26 cellular contexts compared by ENCODE assay signal in genomic region chr5:158498959-158499679, GRCh38.
DNase-seq lines count a peak whose midpoint lies in the region; ATAC-seq and TF ChIP-seq lines count a peak whose summit lies in the region.
"Had no signal": no experiment of that assay in that cellular context is flagged by ENCODE, and none has a peak within 500 bp of the region (broad histone marks: within the 10 kb centered on the region; RNA-seq: fewer than 3 reads in every experiment).

No MANE protein-coding gene starts in this region.

- DNase-seq in fibroblast of mammary gland (ENCODE audit: low read depth) (peak; percentile 28), left lobe of liver (ENCODE audit: low spot score) (no peak), HCEC 1CT (no peak), progenitor cell of endocrine pancreas (ENCODE audit: low spot score, unreplicated experiment) (no peak)
- no peak for DNase-seq in activated T-cell treated with anti-CD3 and anti-CD28 coated beads, Interleukin-2, amount 50 U/mL, for 72 hours
- DNase-seq: activated CD4-positive, alpha-beta T cell treated with anti-CD3 and anti-CD28 coated beads for 48 hours; activated CD8-positive, alpha-beta memory T cell treated with anti-CD3 and anti-CD28 coated beads for 24 hours; activated T-cell treated with anti-CD3 and anti-CD28 coated beads for 4 hours; amygdala; CD4-positive, alpha-beta T cell; DMS79 treated with DMSO at 0.1 percent for 48 hours; GF-D8; NCI-H1048; NCI-H446 treated with DMSO at 0.1 percent for 48 hours; NCI-H774; small intestine; stimulated activated naive CD4-positive, alpha-beta T cell; SW 1271; T-helper 9 cell; WERI-Rb-1 had no signal

- H3K9me2 ChIP-seq in DOHH2 (replicated peaks; ENCODE audit: control insufficient read depth, low read length), result no peaks in the 10 kb centered on the region

- H3K27ac ChIP-seq in DOHH2 (ENCODE audit: low read depth, low read length) (no peak overlapping the region), skeletal muscle tissue (ENCODE audit: low read depth, low read length) (peak overlapping the region; percentile 27)
- H3K27ac ChIP-seq: neutrophil, WERI-Rb-1 had no signal

- ATAC-seq in left lobe of liver, result peak; percentile 82
- no peak for ATAC-seq in activated T-cell treated with anti-CD3 and anti-CD28 coated beads, Interleukin-2, amount 50 U/mL, for 72 hours (replicated peaks in 1 of 2)
- ATAC-seq in GM18873 (IDR thresholded peaks at IDR 0.05; ENCODE audit: low FRiP score, unreplicated experiment), result no peak
- ATAC-seq: K562 had no signal

- H3K36me3 ChIP-seq in DOHH2 (ENCODE audit: control insufficient read depth, low read length) (no peaks in the 10 kb centered on the region), skeletal muscle tissue (ENCODE audit: control insufficient read depth in 3 of 3, insufficient read depth in 3 of 3, low read length in 3 of 3) (no peaks in the 10 kb centered on the region)
- H3K36me3 ChIP-seq: neutrophil, WERI-Rb-1 had no signal

- no peaks in the 10 kb centered on the region for H3K4me1 Mint-ChIP-seq in activated T-cell treated with anti-CD3 and anti-CD28 coated beads, Interleukin-2, amount 50 U/mL, for 72 hours (ENCODE audit: low read depth)
- H3K4me1 Mint-ChIP-seq in progenitor cell of endocrine pancreas (ENCODE audit: low read depth), result no peaks in the 10 kb centered on the region
- H3K4me1 Mint-ChIP-seq: activated naive CD4-positive, alpha-beta T cell treated with anti-CD3 and anti-CD28 coated beads, Interleukin-2, amount 50 U/mL, for 24 hours had no signal

- no peaks in the 10 kb centered on the region for H3K9me3 ChIP-seq in DOHH2 (ENCODE audit: control insufficient read depth, insufficient read depth, low read length)
- no peaks in the 10 kb centered on the region for H3K9me3 ChIP-seq in skeletal muscle tissue (ENCODE audit: control insufficient read depth in 3 of 3, low read length in 3 of 3)
- H3K9me3 ChIP-seq: neutrophil had no signal

- H3K79me2 ChIP-seq in DOHH2 (ENCODE audit: control insufficient read depth, low read length), result no peaks in the 10 kb centered on the region

- H3K27me3 ChIP-seq in DOHH2 (ENCODE audit: control insufficient read depth, low read length), result no peaks in the 10 kb centered on the region
- no peaks in the 10 kb centered on the region for H3K27me3 ChIP-seq in skeletal muscle tissue (ENCODE audit: control insufficient read depth in 3 of 3, insufficient read depth in 3 of 3, low read length in 3 of 3)
- H3K27me3 ChIP-seq: neutrophil had no signal

- H3K4me1 ChIP-seq in DOHH2 (ENCODE audit: control insufficient read depth, low read length), result peaks cover 13% of the 10 kb centered on the region
- peaks cover 0 to 8% (median 0%) of the 10 kb centered on the region in 3 donors for H3K4me1 ChIP-seq in skeletal muscle tissue (ENCODE audit: control insufficient read depth in 3 of 3, insufficient read depth in 3 of 3, low read length in 3 of 3)

- TF ChIP-seq CTCF in DOHH2 (IDR thresholded peaks at IDR 0.05; ENCODE audit: low read depth, low read length, poor library complexity, severe bottlenecking) (no peak), fibroblast of mammary gland (conservative IDR thresholded peaks at IDR 0.05; ENCODE audit: control insufficient read depth, insufficient read depth, low read depth, low read length) (no peak), progenitor cell of endocrine pancreas (IDR thresholded peaks at IDR 0.05; ENCODE audit: unreplicated experiment) (no peak)

- H3K9me3 Mint-ChIP-seq in activated T-cell treated with anti-CD3 and anti-CD28 coated beads, Interleukin-2, amount 50 U/mL, for 72 hours, result peaks cover 0 to under 1% of the 10 kb centered on the region in 2 donors
- H3K9me3 Mint-ChIP-seq in progenitor cell of endocrine pancreas (ENCODE audit: low read depth), result no peaks in the 10 kb centered on the region
- H3K9me3 Mint-ChIP-seq: activated naive CD4-positive, alpha-beta T cell treated with anti-CD3 and anti-CD28 coated beads, Interleukin-2, amount 50 U/mL, for 24 hours; CD4-positive, alpha-beta T cell had no signal

- H3K27ac Mint-ChIP-seq in activated T-cell treated with anti-CD3 and anti-CD28 coated beads, Interleukin-2, amount 50 U/mL, for 72 hours, result no peak overlapping the region
- no peak overlapping the region for H3K27ac Mint-ChIP-seq in progenitor cell of endocrine pancreas
- H3K27ac Mint-ChIP-seq: activated naive CD4-positive, alpha-beta T cell treated with anti-CD3 and anti-CD28 coated beads, Interleukin-2, amount 50 U/mL, for 24 hours; CD4-positive, alpha-beta T cell had no signal

- no peak overlapping the region for H3K9ac ChIP-seq in skeletal muscle tissue (ENCODE audit: low read depth in 1 of 3, low read length in 3 of 3)

- no peaks in the 10 kb centered on the region for H3K36me3 Mint-ChIP-seq in activated T-cell treated with anti-CD3 and anti-CD28 coated beads, Interleukin-2, amount 50 U/mL, for 72 hours (ENCODE audit: insufficient read depth in 2 of 2)
- H3K36me3 Mint-ChIP-seq in progenitor cell of endocrine pancreas (ENCODE audit: insufficient read depth), result no peaks in the 10 kb centered on the region
- H3K36me3 Mint-ChIP-seq: activated naive CD4-positive, alpha-beta T cell treated with anti-CD3 and anti-CD28 coated beads, Interleukin-2, amount 50 U/mL, for 24 hours had no signal

- H3F3A ChIP-seq in DOHH2 (ENCODE audit: control insufficient read depth, insufficient read depth), result no peaks in the 10 kb centered on the region

- no peaks in the 10 kb centered on the region for H4K20me1 ChIP-seq in DOHH2 (ENCODE audit: control insufficient read depth, insufficient read depth, low read depth, low read length)

- H3K4me3 ChIP-seq in DOHH2 (ENCODE audit: low read length) (no peak overlapping the region), fibroblast of mammary gland (ENCODE audit: control insufficient read depth, low read depth, low read length) (no peak overlapping the region), skeletal muscle tissue (ENCODE audit: low read length in 3 of 3) (no peak overlapping the region)
- H3K4me3 ChIP-seq: K562 had no signal

- peak overlapping the region; percentile 25 for H3K4me2 ChIP-seq in DOHH2 (ENCODE audit: low read length)

- H3K27me3 Mint-ChIP-seq in activated T-cell treated with anti-CD3 and anti-CD28 coated beads, Interleukin-2, amount 50 U/mL, for 72 hours (ENCODE audit: low read depth), result no peaks in the 10 kb centered on the region
- H3K27me3 Mint-ChIP-seq in progenitor cell of endocrine pancreas, result peaks cover 8% of the 10 kb centered on the region
- H3K27me3 Mint-ChIP-seq: activated naive CD4-positive, alpha-beta T cell treated with anti-CD3 and anti-CD28 coated beads, Interleukin-2, amount 50 U/mL, for 24 hours; CD4-positive, alpha-beta T cell had no signal

- H3K4me3 Mint-ChIP-seq in activated T-cell treated with anti-CD3 and anti-CD28 coated beads, Interleukin-2, amount 50 U/mL, for 72 hours, result no peak overlapping the region
- no peak overlapping the region for H3K4me3 Mint-ChIP-seq in progenitor cell of endocrine pancreas (ENCODE audit: low read depth)
- H3K4me3 Mint-ChIP-seq: activated naive CD4-positive, alpha-beta T cell treated with anti-CD3 and anti-CD28 coated beads, Interleukin-2, amount 50 U/mL, for 24 hours; CD4-positive, alpha-beta T cell had no signal
